Comparison of ENCODE assay signal across 21 cellular contexts in genomic region chr17:42842286-42842685, GRCh38. TPM values are rescaled to one million over a fixed set of nuclear protein-coding genes. Genes with fewer than 3 reads are reported as not detected.
DNase-seq lines count a peak whose midpoint lies in the region; ATAC-seq, FAIRE-seq and TF ChIP-seq lines count a peak whose summit lies in the region.
"Had no signal": no experiment of that assay in that cellular context is flagged by ENCODE, and none has a peak within 500 bp of the region (broad histone marks: within the 10 kb centered on the region; RNA-seq: fewer than 3 reads in every experiment).

No MANE protein-coding gene starts in this region.

- H3K4me1 Mint-ChIP-seq in HFFc6 (ENCODE audit: low read depth) = peaks cover 14% of the 10 kb centered on the region

- H3K9me3 ChIP-seq in neutrophil (no peaks in the 10 kb centered on the region), lower lobe of right lung (no peaks in the 10 kb centered on the region)
- H3K9me3 ChIP-seq: BE2C, HAP-1 had no signal

- FAIRE-seq in bronchial epithelial cell (lab: Jason Lieb, UNC) = peak; percentile 13

- peaks cover 2% of the 10 kb centered on the region for H3K27me3 Mint-ChIP-seq in HFFc6 (ENCODE audit: insufficient read depth)
- H3K27me3 Mint-ChIP-seq: CD4-positive, alpha-beta memory T cell had no signal

- H3K4me3 ChIP-seq in bronchial epithelial cell (ENCODE audit: low read depth, low read length) (no peak overlapping the region), neutrophil (ENCODE audit: low read depth in 1 of 2, low read length in 1 of 2) (peak overlapping the region; percentile 26 to 45), lower lobe of right lung (no peak overlapping the region)
- H3K4me3 ChIP-seq: HAP-1 had no signal

- H3K4me3 Mint-ChIP-seq in HFFc6 = no peak overlapping the region
- H3K4me3 Mint-ChIP-seq: CD4-positive, alpha-beta memory T cell had no signal

- 0 out of 2 replicates have a peak overlapping the region, but pooled peaks have one; percentile 42 for H3K27ac Mint-ChIP-seq in HFFc6

- H3K27me3 ChIP-seq in bronchial epithelial cell (ENCODE audit: control insufficient read depth, insufficient read depth, low read length) (no peaks in the 10 kb centered on the region), neutrophil (no peaks in the 10 kb centered on the region), lower lobe of right lung (ENCODE audit: low read depth) (no peaks in the 10 kb centered on the region)
- H3K27me3 ChIP-seq: BE2C had no signal

- peak overlapping the region; percentile 94 for H3K27ac ChIP-seq in neutrophil
- no peak overlapping the region for H3K27ac ChIP-seq in lower lobe of right lung
- H3K27ac ChIP-seq: RWPE1 had no signal

- ATAC-seq in lower lobe of right lung = no peak
- ATAC-seq in HG03457 (IDR thresholded peaks at IDR 0.05; ENCODE audit: unreplicated experiment) = no peak
- no peak for ATAC-seq in GM18520 (IDR thresholded peaks at IDR 0.05; ENCODE audit: unreplicated experiment)

- intact Hi-C loops in lower lobe of right lung (cut with DNase I) = loop anchor here (10.0 kb wide), 1 partner anchor 93 kb away; no protein-coding TSS in a partner anchor

- H3K9me3 Mint-ChIP-seq in HFFc6 = no peaks in the 10 kb centered on the region
- H3K9me3 Mint-ChIP-seq: CD4-positive, alpha-beta memory T cell had no signal

- H3K36me3 Mint-ChIP-seq in HFFc6 (ENCODE audit: low read depth) = peaks cover 38% of the 10 kb centered on the region

- H3K36me3 ChIP-seq in bronchial epithelial cell (ENCODE audit: control insufficient read depth, insufficient read depth, low read length) (peaks cover 35% of the 10 kb centered on the region), neutrophil (peaks cover 85% of the 10 kb centered on the region), lower lobe of right lung (peaks cover 82% of the 10 kb centered on the region)

- H3K4me1 ChIP-seq in neutrophil (ENCODE audit: control insufficient read depth in 1 of 2, insufficient read depth in 1 of 2, low read depth in 1 of 2, low read length in 1 of 2) = peaks cover 63 to 64% of the 10 kb centered on the region in 2 experiments
- H3K4me1 ChIP-seq in lower lobe of right lung = peaks cover 32% of the 10 kb centered on the region
- H3K4me1 ChIP-seq: BE2C, HAP-1 had no signal

- DNase-seq in AG08396 (ENCODE audit: low spot score) (peak; percentile 53), HFFc6 (no peak), bronchial epithelial cell (ENCODE audit: low read depth) (no peak), lower lobe of right lung (no peak), MV-4-11 (lab: John Stamatoyannopoulos, UW) (no peak)
- DNase-seq: ACHN; BE2C; Calu3; CD4-positive, alpha-beta memory T cell; DMS53; NCI-H1105 treated with DMSO at 0.1 percent for 48 hours; NCI-H1694 treated with DMSO at 0.1 percent for 48 hours; NCI-H2107; NCI-H2227 treated with DMSO at 0.1 percent for 48 hours; NCI-H524 treated with DMSO at 0.1 percent for 48 hours; NK-92 treated with Interleukin-12 subunit alpha and Interleukin-12 subunit beta, amount 100 ng/mL, for 24 hours had no signal

- TF ChIP-seq CTCF in HFFc6 (IDR thresholded peaks at IDR 0.05) (no peak), bronchial epithelial cell (IDR thresholded peaks at IDR 0.05; ENCODE audit: insufficient read depth, low read length, severe bottlenecking) (no peak), neutrophil (IDR thresholded peaks at IDR 0.05) (no peak), lower lobe of right lung (IDR thresholded peaks at IDR 0.05) (no peak)

RNA-seq across cellular contexts. Expression of gene AOC2, which starts 2.1 kb away (rescaled TPM):
- under 1 TPM; 0.20 to 0.78 (median 0.41) TPM for total RNA-seq in HFFc6 (2021; fragmentation: NEBNext Ultra II Directional; extraction: Animal tissue kit (Norgen Biotek cat#: 25700))
- 0.79 and 1.0 TPM in 2 replicates for total RNA-seq in bronchial epithelial cell
- 2.1 TPM for total RNA-seq in lower lobe of right lung

RNA-seq across cellular contexts. Expression of gene AOC3, which starts 8.7 kb away (rescaled TPM):
- under 1 TPM in 4 of 6 experiments, not detected in 2; 0.05 to 0.14 (median 0.06) TPM for total RNA-seq in HFFc6 (2021; fragmentation: NEBNext Ultra II Directional; extraction: Animal tissue kit (Norgen Biotek cat#: 25700))
- total RNA-seq in bronchial epithelial cell (0.26 TPM in 2 replicates), lower lobe of right lung (160 TPM)

RNA-seq across cellular contexts. Expression of gene PSME3, which starts 9.1 kb away (rescaled TPM):
- total RNA-seq in HFFc6 (2021; fragmentation: NEBNext Ultra II Directional; extraction: Animal tissue kit (Norgen Biotek cat#: 25700)) = 100 to 1,000 TPM; 153 to 184 (median 162) TPM
- total RNA-seq in bronchial epithelial cell (57.7 and 72.5 TPM in 2 replicates), lower lobe of right lung (81.6 TPM)

RNA-seq across cellular contexts. Expression of gene BECN1, which starts 18.2 kb away (rescaled TPM):
- 100 to 1,000 TPM in 3 of 6 experiments, 10 to 100 TPM in 3; 95.6 to 113 (median 99.9) TPM for total RNA-seq in HFFc6 (2021; fragmentation: NEBNext Ultra II Directional; extraction: Animal tissue kit (Norgen Biotek cat#: 25700))
- total RNA-seq in bronchial epithelial cell (123 and 200 TPM in 2 replicates), lower lobe of right lung (65.3 TPM)

RNA-seq across cellular contexts. Expression of gene CNTD1, which starts 43.6 kb away (rescaled TPM):
- under 1 TPM in 1 of 6 experiments, not detected in 5; 0.19 TPM for total RNA-seq in HFFc6 (2021; fragmentation: NEBNext Ultra II Directional; extraction: Animal tissue kit (Norgen Biotek cat#: 25700))
- total RNA-seq in bronchial epithelial cell (not detected in 2 replicates), lower lobe of right lung (1.6 TPM)
- total RNA-seq: CD4-positive, alpha-beta memory T cell had no signal

Comparison
In these comparisons a context has a peak if more than half of its experiments do, and no peak if none do; other contexts are left out.
1. H3K4me3 ChIP-seq: peak in neutrophil (2 of 2); none in bronchial epithelial cell (single experiment) and lower lobe of right lung (single experiment).
2. RNA of gene AOC3, which starts 8.7 kb away (total RNA-seq): 160 TPM in lower lobe of right lung (single experiment); 0.26 TPM in bronchial epithelial cell and 0.05 to 0.14 TPM in HFFc6; every median in the first group is over 100 times any median in the second.